Comparison of ENCODE assay signal across 16 cellular contexts in genomic region chr4:156336516-156336915, GRCh38.
"Had no signal": no experiment of that assay in that cellular context is flagged by ENCODE, and none has a peak within 500 bp of the region (broad histone marks: within the 10 kb centered on the region; RNA-seq: fewer than 3 reads in every experiment).

No MANE protein-coding gene starts in this region.

- ATAC-seq: esophagus mucosa, pancreas had no signal

- H3K36me3 ChIP-seq: cardiac muscle cell, pancreas, sigmoid colon, thoracic aorta had no signal

- H3K9me3 ChIP-seq: pancreas, sigmoid colon, thoracic aorta had no signal

- H3K4me3 ChIP-seq: cardiac muscle cell, pancreas, sigmoid colon, thoracic aorta had no signal

- H3K27me3 ChIP-seq: cardiac muscle cell, pancreas, sigmoid colon had no signal

- H3K27ac ChIP-seq: cardiac muscle cell, pancreas, sigmoid colon, thoracic aorta had no signal

- FAIRE-seq: endometrium, pancreas had no signal

- H3K4me1 ChIP-seq: pancreas, sigmoid colon had no signal

- DNase-seq: activated CD4-positive, alpha-beta T cell treated with anti-CD3 and anti-CD28 coated beads, Interleukin-2, amount 10 ng/mL, durations not matched to agents 7 days and 5 days; activated CD8-positive, alpha-beta memory T cell treated with anti-CD3 and anti-CD28 coated beads for 24 hours; activated naive CD4-positive, alpha-beta T cell; activated naive CD8-positive, alpha-beta T cell treated with anti-CD3 and anti-CD28 coated beads, Interleukin-2, amount 10 ng/mL, durations not matched to agents 7 days and 5 days; anterior cingulate cortex; glutamatergic neuron; hypothalamus; kidney glomerular epithelial cell; pancreas; sigmoid colon; stimulated activated CD4-positive, alpha-beta T cell treated with anti-CD3 and anti-CD28 coated beads, Interleukin-12 subunit alpha, Interleukin-12 subunit beta, amount 100 ng/mL, for 4 hours; stimulated activated CD4-positive, alpha-beta T cell treated with anti-CD3 and anti-CD28 coated beads, Interleukin-2, amount 100 ng/mL, for 24 hours had no signal
